Comparison of ENCODE assay signal across 1 cellular context in the genomic region with DNA sequence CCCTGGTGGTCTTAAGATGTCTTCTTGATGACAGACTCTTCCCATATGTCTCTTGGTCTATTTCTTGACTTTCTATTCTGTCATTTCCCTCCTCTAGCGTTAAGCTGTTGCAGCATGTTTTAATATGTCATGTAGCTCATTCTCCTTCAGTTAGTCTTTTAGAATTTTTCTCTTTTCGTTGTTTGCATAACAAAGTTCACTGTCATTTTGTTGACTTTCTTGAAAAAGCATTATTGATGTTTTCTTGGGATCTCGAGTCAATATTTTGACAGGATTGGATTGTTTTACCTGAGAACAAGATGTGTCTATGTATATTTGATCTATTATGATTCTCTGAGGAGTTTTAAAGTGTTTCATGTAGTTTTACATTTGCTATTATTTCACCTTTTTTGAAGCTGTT.
TF ChIP-seq lines count a peak whose summit lies in the region.

No MANE protein-coding gene starts in this region.

TF ChIP-seq in HepG2, 621 proteins besides CTCF, POLR2A, EP300 and RAD21 (continued from another document):
- peak; percentile 59; the same call in 1 of the 2 replicates for TF ChIP-seq FOXP4 (CRISPR knock-in tag; IDR thresholded peaks at IDR 0.05)
- TF ChIP-seq NFIC (IDR thresholded peaks at IDR 0.05; ENCODE audit: low read length): 0 out of 2 replicates have a peak, but pooled peaks have one; percentile 52
- TF ChIP-seq POLR2G (IDR thresholded peaks at IDR 0.05; ENCODE audit: low read depth, low read length): no peak
- TF ChIP-seq ZNF710 (CRISPR knock-in tag; IDR thresholded peaks at IDR 0.05; ENCODE audit: borderline replicate concordance): no peak
- TF ChIP-seq, protein P1, sequence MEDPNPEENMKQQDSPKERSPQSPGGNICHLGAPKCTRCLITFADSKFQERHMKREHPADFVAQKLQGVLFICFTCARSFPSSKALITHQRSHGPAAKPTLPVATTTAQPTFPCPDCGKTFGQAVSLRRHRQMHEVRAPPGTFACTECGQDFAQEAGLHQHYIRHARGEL (CRISPR knock-in tag; IDR thresholded peaks at IDR 0.05): no peak
- TF ChIP-seq, protein P2, sequence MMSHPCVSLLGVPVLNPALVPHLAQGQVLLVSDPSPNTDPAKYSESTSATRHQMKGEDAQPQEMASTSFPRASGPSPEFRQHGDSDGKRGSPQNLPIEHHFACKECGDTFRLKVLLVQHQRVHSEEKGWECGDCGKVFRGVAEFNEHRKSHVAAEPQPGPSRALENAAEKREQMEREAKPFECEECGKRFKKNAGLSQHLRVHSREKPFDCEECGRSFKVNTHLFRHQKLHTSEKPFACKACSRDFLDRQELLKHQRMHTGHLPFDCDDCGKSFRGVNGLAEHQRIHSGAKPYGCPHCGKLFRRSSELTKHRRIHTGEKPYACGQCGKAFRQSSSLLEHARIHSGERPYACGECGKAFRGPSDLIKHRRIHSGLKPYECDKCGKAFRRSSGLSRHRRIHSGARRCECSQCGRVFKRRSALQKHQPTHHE (CRISPR knock-in tag; IDR thresholded peaks at IDR 0.05; ENCODE audit: borderline replicate concordance): no peak
- TF ChIP-seq FOXP1 (IDR thresholded peaks at IDR 0.05): no peak
- TF ChIP-seq FOXP1 (CRISPR knock-in tag; IDR thresholded peaks at IDR 0.05): peak; percentile 85
- TF ChIP-seq, protein P3, sequence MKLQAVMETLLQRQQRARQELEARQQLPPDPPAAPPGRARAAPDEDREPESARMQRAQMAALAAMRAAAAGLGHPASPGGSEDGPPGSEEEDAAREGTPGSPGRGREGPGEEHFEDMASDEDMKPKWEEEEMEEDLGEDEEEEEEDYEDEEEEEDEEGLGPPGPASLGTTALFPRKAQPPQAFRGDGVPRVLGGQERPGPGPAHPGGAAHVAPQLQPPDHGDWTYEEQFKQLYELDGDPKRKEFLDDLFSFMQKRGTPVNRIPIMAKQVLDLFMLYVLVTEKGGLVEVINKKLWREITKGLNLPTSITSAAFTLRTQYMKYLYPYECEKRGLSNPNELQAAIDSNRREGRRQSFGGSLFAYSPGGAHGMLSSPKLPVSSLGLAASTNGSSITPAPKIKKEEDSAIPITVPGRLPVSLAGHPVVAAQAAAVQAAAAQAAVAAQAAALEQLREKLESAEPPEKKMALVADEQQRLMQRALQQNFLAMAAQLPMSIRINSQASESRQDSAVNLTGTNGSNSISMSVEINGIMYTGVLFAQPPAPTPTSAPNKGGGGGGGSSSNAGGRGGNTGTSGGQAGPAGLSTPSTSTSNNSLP (IDR thresholded peaks at IDR 0.05; ENCODE audit: low read depth, low read length): peak; percentile 23; the same call in 1 of the 2 replicates
- TF ChIP-seq ZNF614 (CRISPR knock-in tag; IDR thresholded peaks at IDR 0.05; ENCODE audit: borderline replicate concordance): no peak
- TF ChIP-seq ZSCAN20 (CRISPR knock-in tag; IDR thresholded peaks at IDR 0.05; ENCODE audit: borderline replicate concordance): no peak
- no peak for TF ChIP-seq ZBTB42 (CRISPR knock-in tag; IDR thresholded peaks at IDR 0.05)
- peak; percentile 69 for TF ChIP-seq KAT2B (IDR thresholded peaks at IDR 0.05; ENCODE audit: borderline replicate concordance, low read depth, low read length)
- TF ChIP-seq SAP130 (CRISPR knock-in tag; IDR thresholded peaks at IDR 0.05; ENCODE audit: low read depth): peak; percentile 52
- TF ChIP-seq ELF3 (CRISPR knock-in tag; IDR thresholded peaks at IDR 0.05): 0 out of 2 replicates have a peak, but pooled peaks have one; percentile 12
- TF ChIP-seq ZNF672 (CRISPR knock-in tag; IDR thresholded peaks at IDR 0.05): no peak
- TF ChIP-seq, protein P4, sequence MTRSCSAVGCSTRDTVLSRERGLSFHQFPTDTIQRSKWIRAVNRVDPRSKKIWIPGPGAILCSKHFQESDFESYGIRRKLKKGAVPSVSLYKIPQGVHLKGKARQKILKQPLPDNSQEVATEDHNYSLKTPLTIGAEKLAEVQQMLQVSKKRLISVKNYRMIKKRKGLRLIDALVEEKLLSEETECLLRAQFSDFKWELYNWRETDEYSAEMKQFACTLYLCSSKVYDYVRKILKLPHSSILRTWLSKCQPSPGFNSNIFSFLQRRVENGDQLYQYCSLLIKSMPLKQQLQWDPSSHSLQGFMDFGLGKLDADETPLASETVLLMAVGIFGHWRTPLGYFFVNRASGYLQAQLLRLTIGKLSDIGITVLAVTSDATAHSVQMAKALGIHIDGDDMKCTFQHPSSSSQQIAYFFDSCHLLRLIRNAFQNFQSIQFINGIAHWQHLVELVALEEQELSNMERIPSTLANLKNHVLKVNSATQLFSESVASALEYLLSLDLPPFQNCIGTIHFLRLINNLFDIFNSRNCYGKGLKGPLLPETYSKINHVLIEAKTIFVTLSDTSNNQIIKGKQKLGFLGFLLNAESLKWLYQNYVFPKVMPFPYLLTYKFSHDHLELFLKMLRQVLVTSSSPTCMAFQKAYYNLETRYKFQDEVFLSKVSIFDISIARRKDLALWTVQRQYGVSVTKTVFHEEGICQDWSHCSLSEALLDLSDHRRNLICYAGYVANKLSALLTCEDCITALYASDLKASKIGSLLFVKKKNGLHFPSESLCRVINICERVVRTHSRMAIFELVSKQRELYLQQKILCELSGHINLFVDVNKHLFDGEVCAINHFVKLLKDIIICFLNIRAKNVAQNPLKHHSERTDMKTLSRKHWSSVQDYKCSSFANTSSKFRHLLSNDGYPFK (CRISPR knock-in tag; IDR thresholded peaks at IDR 0.05; ENCODE audit: borderline replicate concordance): no peak
- no peak for TF ChIP-seq LBX2 (CRISPR knock-in tag; IDR thresholded peaks at IDR 0.05; ENCODE audit: borderline replicate concordance)
- TF ChIP-seq, protein P5, sequence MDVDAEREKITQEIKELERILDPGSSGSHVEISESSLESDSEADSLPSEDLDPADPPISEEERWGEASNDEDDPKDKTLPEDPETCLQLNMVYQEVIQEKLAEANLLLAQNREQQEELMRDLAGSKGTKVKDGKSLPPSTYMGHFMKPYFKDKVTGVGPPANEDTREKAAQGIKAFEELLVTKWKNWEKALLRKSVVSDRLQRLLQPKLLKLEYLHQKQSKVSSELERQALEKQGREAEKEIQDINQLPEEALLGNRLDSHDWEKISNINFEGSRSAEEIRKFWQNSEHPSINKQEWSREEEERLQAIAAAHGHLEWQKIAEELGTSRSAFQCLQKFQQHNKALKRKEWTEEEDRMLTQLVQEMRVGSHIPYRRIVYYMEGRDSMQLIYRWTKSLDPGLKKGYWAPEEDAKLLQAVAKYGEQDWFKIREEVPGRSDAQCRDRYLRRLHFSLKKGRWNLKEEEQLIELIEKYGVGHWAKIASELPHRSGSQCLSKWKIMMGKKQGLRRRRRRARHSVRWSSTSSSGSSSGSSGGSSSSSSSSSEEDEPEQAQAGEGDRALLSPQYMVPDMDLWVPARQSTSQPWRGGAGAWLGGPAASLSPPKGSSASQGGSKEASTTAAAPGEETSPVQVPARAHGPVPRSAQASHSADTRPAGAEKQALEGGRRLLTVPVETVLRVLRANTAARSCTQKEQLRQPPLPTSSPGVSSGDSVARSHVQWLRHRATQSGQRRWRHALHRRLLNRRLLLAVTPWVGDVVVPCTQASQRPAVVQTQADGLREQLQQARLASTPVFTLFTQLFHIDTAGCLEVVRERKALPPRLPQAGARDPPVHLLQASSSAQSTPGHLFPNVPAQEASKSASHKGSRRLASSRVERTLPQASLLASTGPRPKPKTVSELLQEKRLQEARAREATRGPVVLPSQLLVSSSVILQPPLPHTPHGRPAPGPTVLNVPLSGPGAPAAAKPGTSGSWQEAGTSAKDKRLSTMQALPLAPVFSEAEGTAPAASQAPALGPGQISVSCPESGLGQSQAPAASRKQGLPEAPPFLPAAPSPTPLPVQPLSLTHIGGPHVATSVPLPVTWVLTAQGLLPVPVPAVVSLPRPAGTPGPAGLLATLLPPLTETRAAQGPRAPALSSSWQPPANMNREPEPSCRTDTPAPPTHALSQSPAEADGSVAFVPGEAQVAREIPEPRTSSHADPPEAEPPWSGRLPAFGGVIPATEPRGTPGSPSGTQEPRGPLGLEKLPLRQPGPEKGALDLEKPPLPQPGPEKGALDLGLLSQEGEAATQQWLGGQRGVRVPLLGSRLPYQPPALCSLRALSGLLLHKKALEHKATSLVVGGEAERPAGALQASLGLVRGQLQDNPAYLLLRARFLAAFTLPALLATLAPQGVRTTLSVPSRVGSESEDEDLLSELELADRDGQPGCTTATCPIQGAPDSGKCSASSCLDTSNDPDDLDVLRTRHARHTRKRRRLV (CRISPR knock-in tag; IDR thresholded peaks at IDR 0.05): no peak
TF ChIP-seq in HepG2: peak in this region for 32.
